9 cellular contexts compared by ENCODE assay signal in the genomic region with DNA sequence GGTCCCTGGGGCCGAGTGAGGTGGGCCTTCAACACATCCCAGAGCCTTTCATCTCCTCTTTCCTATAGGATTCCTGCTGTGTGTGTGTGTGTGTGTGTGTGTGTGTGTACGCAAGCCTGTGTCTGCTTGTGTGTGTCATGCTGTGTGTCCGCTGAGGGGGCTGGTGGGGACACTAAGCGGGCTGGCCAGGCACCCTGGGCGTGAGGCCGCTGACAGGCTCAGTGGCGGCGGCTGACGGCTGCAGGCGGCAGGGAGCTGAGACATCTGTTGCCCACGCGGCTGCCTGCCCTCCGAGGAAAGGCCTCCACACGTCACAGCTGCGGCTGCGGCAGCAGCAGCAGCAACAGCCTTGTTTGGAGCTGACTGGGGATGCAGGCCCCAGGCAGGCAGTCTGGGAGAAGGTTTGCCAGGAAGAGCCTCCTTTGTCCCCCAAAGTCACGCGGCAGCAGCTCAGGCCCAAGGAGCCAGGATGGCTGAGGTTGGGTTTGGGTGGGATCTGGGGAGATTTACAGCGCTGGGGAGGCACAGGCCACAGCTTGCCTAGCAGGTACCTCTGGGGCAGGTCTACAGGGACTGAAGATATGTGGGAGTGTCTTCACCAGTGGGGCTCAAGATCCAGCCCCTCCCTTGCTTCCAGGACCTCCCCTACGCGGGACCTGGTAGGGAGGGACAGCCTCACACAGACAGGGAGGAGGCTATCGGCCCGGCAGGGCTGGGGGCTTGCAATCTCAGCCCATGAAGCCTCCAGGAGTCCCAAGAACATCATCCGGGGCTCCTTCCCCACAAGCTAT. TPM values are rescaled to one million over a fixed set of nuclear protein-coding genes. Genes with fewer than 3 reads are reported as not detected.
DNase-seq lines count a peak whose midpoint lies in the region; ATAC-seq lines count a peak whose summit lies in the region.
"Had no signal": no experiment of that assay in that cellular context is flagged by ENCODE, and none has a peak within 500 bp of the region (broad histone marks: within the 10 kb centered on the region; RNA-seq: fewer than 3 reads in every experiment).

No MANE protein-coding gene starts in this region.

- peak; percentile 81 for DNase-seq in brain pericyte (ENCODE audit: low read depth, low spot score)
- DNase-seq in superior temporal gyrus (ENCODE audit: extremely low spot score): peak; percentile 33
- DNase-seq in activated CD4-positive, alpha-beta memory T cell treated with anti-CD3 and anti-CD28 coated beads, Interleukin-2, amount 10 ng/mL, durations not matched to agents 7 days and 5 days: no peak
- DNase-seq in stimulated activated CD4-positive, alpha-beta T cell treated with anti-CD3 and anti-CD28 coated beads, Interleukin-4, amount 100 ng/mL, for 1 hour: no peak

- H3K4me3 ChIP-seq in HUES6 (ENCODE audit: low read depth, low read length): 0 out of 2 replicates have a peak overlapping the region, but pooled peaks have one; percentile 82

- H3K4me3 Mint-ChIP-seq in activated CD4-positive, alpha-beta memory T cell treated with anti-CD3 and anti-CD28 coated beads, Interleukin-2, amount 10 ng/mL, durations not matched to agents 7 days and 5 days: no peak overlapping the region

- H3K27me3 Mint-ChIP-seq in activated CD4-positive, alpha-beta memory T cell treated with anti-CD3 and anti-CD28 coated beads, Interleukin-2, amount 10 ng/mL, durations not matched to agents 7 days and 5 days: peaks cover 14% of the 10 kb centered on the region

- H3K4me1 ChIP-seq in HUES6 (ENCODE audit: control insufficient read depth, insufficient read depth, low read length): peaks cover 31% of the 10 kb centered on the region

- no peak overlapping the region for H3K9ac ChIP-seq in HUES6 (ENCODE audit: low read length)

- peaks cover 5% of the 10 kb centered on the region for H3K4me1 Mint-ChIP-seq in activated CD4-positive, alpha-beta memory T cell treated with anti-CD3 and anti-CD28 coated beads, Interleukin-2, amount 10 ng/mL, durations not matched to agents 7 days and 5 days
- H3K4me1 Mint-ChIP-seq: IgD-negative memory B cell had no signal

- H3K27ac ChIP-seq in HUES6 (ENCODE audit: low read depth, low read length) (no peak overlapping the region), layer of hippocampus (ENCODE audit: low read depth, low read length) (peak overlapping the region; percentile 83)

- ATAC-seq in HG03565 (IDR thresholded peaks at IDR 0.05; ENCODE audit: unreplicated experiment): no peak
- no peak for ATAC-seq in GM18861 (IDR thresholded peaks at IDR 0.05; ENCODE audit: unreplicated experiment)

- POLR2A ChIA-PET in activated CD4-positive, alpha-beta memory T cell treated with anti-CD3 and anti-CD28 coated beads, Interleukin-2, amount 10 ng/mL, durations not matched to agents 7 days and 5 days (lab: Charles Lee): no interaction called here

- H3K9me3 Mint-ChIP-seq in activated CD4-positive, alpha-beta memory T cell treated with anti-CD3 and anti-CD28 coated beads, Interleukin-2, amount 10 ng/mL, durations not matched to agents 7 days and 5 days: no peaks in the 10 kb centered on the region
- H3K9me3 Mint-ChIP-seq: IgD-negative memory B cell had no signal

- no peak overlapping the region for H3K27ac Mint-ChIP-seq in activated CD4-positive, alpha-beta memory T cell treated with anti-CD3 and anti-CD28 coated beads, Interleukin-2, amount 10 ng/mL, durations not matched to agents 7 days and 5 days
- H3K27ac Mint-ChIP-seq: IgD-negative memory B cell had no signal

- CTCF ChIA-PET in activated CD4-positive, alpha-beta memory T cell treated with anti-CD3 and anti-CD28 coated beads, Interleukin-2, amount 10 ng/mL, durations not matched to agents 7 days and 5 days (lab: Charles Lee): no interaction called here

- H3K27me3 ChIP-seq in HUES6 (ENCODE audit: control insufficient read depth, insufficient read depth, low read length) (peaks cover 25% of the 10 kb centered on the region), layer of hippocampus (ENCODE audit: control insufficient read depth, insufficient read depth, low read length) (no peaks in the 10 kb centered on the region)

- H3K36me3 ChIP-seq in HUES6 (ENCODE audit: control insufficient read depth, insufficient read depth, low read length): no peaks in the 10 kb centered on the region; the same call in 1 of the 2 replicates

- H3K9me3 ChIP-seq in HUES6 (ENCODE audit: control insufficient read depth, insufficient read depth, low read depth, low read length): no peaks in the 10 kb centered on the region

- H3K36me3 Mint-ChIP-seq in activated CD4-positive, alpha-beta memory T cell treated with anti-CD3 and anti-CD28 coated beads, Interleukin-2, amount 10 ng/mL, durations not matched to agents 7 days and 5 days (ENCODE audit: low read depth): no peaks in the 10 kb centered on the region

RNA-seq across cellular contexts. Expression of gene PDLIM4, which starts 1.8 kb away (rescaled TPM):
- not detected for total RNA-seq in activated CD4-positive, alpha-beta memory T cell treated with anti-CD3 and anti-CD28 coated beads, Interleukin-2, amount 10 ng/mL, durations not matched to agents 7 days and 5 days

RNA-seq across cellular contexts. Expression of gene P4HA2, which starts 31.6 kb away (rescaled TPM):
- total RNA-seq in activated CD4-positive, alpha-beta memory T cell treated with anti-CD3 and anti-CD28 coated beads, Interleukin-2, amount 10 ng/mL, durations not matched to agents 7 days and 5 days: 10 to 100 TPM in 1 of 2 experiments, 1 to 10 TPM in 1; 9.7 to 10.5 TPM

RNA-seq across cellular contexts. Expression of gene SLC22A4, which starts 34.9 kb away (rescaled TPM):
- under 1 TPM; 0.10 to 0.28 TPM for total RNA-seq in activated CD4-positive, alpha-beta memory T cell treated with anti-CD3 and anti-CD28 coated beads, Interleukin-2, amount 10 ng/mL, durations not matched to agents 7 days and 5 days

Comparison
In these comparisons a context has a peak if more than half of its experiments do, and no peak if none do; other contexts are left out.
1. DNase-seq: peak in brain pericyte (single experiment) and superior temporal gyrus (single experiment); none in activated CD4-positive, alpha-beta memory T cell treated with anti-CD3 and anti-CD28 coated beads, Interleukin-2, amount 10 ng/mL, durations not matched to agents 7 days and 5 days (single experiment) and stimulated activated CD4-positive, alpha-beta T cell treated with anti-CD3 and anti-CD28 coated beads, Interleukin-4, amount 100 ng/mL, for 1 hour (single experiment).